Comparison of ENCODE assay signal across 22 cellular contexts in genomic region chr2:174815524-174815923, GRCh38. TPM values are rescaled to one million over a fixed set of nuclear protein-coding genes. Genes with fewer than 3 reads are reported as not detected.
DNase-seq lines count a peak whose midpoint lies in the region; ATAC-seq and TF ChIP-seq lines count a peak whose summit lies in the region.
"Had no signal": no experiment of that assay in that cellular context is flagged by ENCODE, and none has a peak within 500 bp of the region (broad histone marks: within the 10 kb centered on the region; RNA-seq: fewer than 3 reads in every experiment).

No MANE protein-coding gene starts in this region.

- H3K4me3 Mint-ChIP-seq in activated T-cell treated with anti-CD3 and anti-CD28 coated beads, Interleukin-2, amount 50 U/mL, for 72 hours: no peak overlapping the region
- H3K4me3 Mint-ChIP-seq in HFFc6: peak overlapping the region; percentile 3; the same call in 1 of the 2 replicates
- H3K4me3 Mint-ChIP-seq in progenitor cell of endocrine pancreas (ENCODE audit: low read depth): no peak overlapping the region
- H3K4me3 Mint-ChIP-seq: CD4-positive, alpha-beta T cell; IgD-negative memory B cell had no signal

- TF ChIP-seq CTCF in HFFc6 (IDR thresholded peaks at IDR 0.05) (no peak), progenitor cell of endocrine pancreas (IDR thresholded peaks at IDR 0.05; ENCODE audit: unreplicated experiment) (no peak), PC-9 (conservative IDR thresholded peaks at IDR 0.05) (no peak)

- ATAC-seq in activated T-cell treated with anti-CD3 and anti-CD28 coated beads, Interleukin-2, amount 50 U/mL, for 72 hours (replicated peaks in 1 of 2): no peak

- H3K27me3 Mint-ChIP-seq in activated T-cell treated with anti-CD3 and anti-CD28 coated beads, Interleukin-2, amount 50 U/mL, for 72 hours (ENCODE audit: low read depth): no peaks in the 10 kb centered on the region
- H3K27me3 Mint-ChIP-seq in HFFc6 (ENCODE audit: insufficient read depth): no peaks in the 10 kb centered on the region; the same call in 1 of the 2 replicates
- no peaks in the 10 kb centered on the region for H3K27me3 Mint-ChIP-seq in progenitor cell of endocrine pancreas
- H3K27me3 Mint-ChIP-seq: IgD-negative memory B cell had no signal

- no peak overlapping the region for H3K4me2 ChIP-seq in PC-9

- H3K4me3 ChIP-seq in PC-9: no peak overlapping the region

- intact Hi-C loops in PC-9 (cut with micrococcal nuclease; ENCODE audit: unreplicated experiment): no loop called here

- CTCF ChIA-PET in PC-9 (lab: Charles Lee): no interaction called here

- no TSS peak for BruUV-seq in PC-9 (replicated peaks; lab: Mats Ljungman, UMichigan)

- H3K79me2 ChIP-seq in PC-9 (ENCODE audit: low read depth): no peaks in the 10 kb centered on the region

- H3K27ac Mint-ChIP-seq in activated T-cell treated with anti-CD3 and anti-CD28 coated beads, Interleukin-2, amount 50 U/mL, for 72 hours: peak overlapping the region; percentile 60
- peak overlapping the region; percentile 52 for H3K27ac Mint-ChIP-seq in HFFc6
- peak overlapping the region; percentile 67 for H3K27ac Mint-ChIP-seq in progenitor cell of endocrine pancreas
- H3K27ac Mint-ChIP-seq: CD4-positive, alpha-beta T cell had no signal

- no peak overlapping the region for H3K27ac ChIP-seq in PC-9
- H3K27ac ChIP-seq: HL-60 had no signal

- H3K27me3 ChIP-seq in PC-9 (ENCODE audit: insufficient read depth, low read depth): no peaks in the 10 kb centered on the region

- no peaks in the 10 kb centered on the region for H3K36me3 Mint-ChIP-seq in activated T-cell treated with anti-CD3 and anti-CD28 coated beads, Interleukin-2, amount 50 U/mL, for 72 hours (ENCODE audit: insufficient read depth in 2 of 2)
- H3K36me3 Mint-ChIP-seq in HFFc6 (ENCODE audit: low read depth) (peaks cover 48% of the 10 kb centered on the region), progenitor cell of endocrine pancreas (ENCODE audit: insufficient read depth) (peaks cover 7% of the 10 kb centered on the region)

- H3K4me1 ChIP-seq in PC-9 (replicated peaks; ENCODE audit: insufficient read depth): no peaks in the 10 kb centered on the region
- H3K4me1 ChIP-seq: Caco-2 had no signal

- no peaks in the 10 kb centered on the region for H3K9me3 ChIP-seq in PC-9 (ENCODE audit: insufficient read depth, low read depth)
- H3K9me3 ChIP-seq: Caco-2 had no signal

- no peaks in the 10 kb centered on the region for H3K9me3 Mint-ChIP-seq in activated T-cell treated with anti-CD3 and anti-CD28 coated beads, Interleukin-2, amount 50 U/mL, for 72 hours
- H3K9me3 Mint-ChIP-seq in HFFc6 (no peaks in the 10 kb centered on the region; the same call in 1 of the 2 replicates), progenitor cell of endocrine pancreas (ENCODE audit: low read depth) (no peaks in the 10 kb centered on the region)
- H3K9me3 Mint-ChIP-seq: CD4-positive, alpha-beta T cell; IgD-negative memory B cell had no signal

- H3F3A ChIP-seq in PC-9 (ENCODE audit: insufficient read depth, low read depth): no peaks in the 10 kb centered on the region

- H2AFZ ChIP-seq in PC-9: no peak overlapping the region

- POLR2A ChIA-PET in PC-9 (lab: Charles Lee; ENCODE audit: unreplicated experiment): interaction anchor here (0.7 kb wide), 1 partner anchor 1138 kb away, joined by 3 read pairs; no protein-coding TSS in a partner anchor

- no peaks in the 10 kb centered on the region for H4K20me1 ChIP-seq in PC-9 (ENCODE audit: insufficient read depth)

- no peaks in the 10 kb centered on the region for H3K4me1 Mint-ChIP-seq in activated T-cell treated with anti-CD3 and anti-CD28 coated beads, Interleukin-2, amount 50 U/mL, for 72 hours (ENCODE audit: low read depth)
- H3K4me1 Mint-ChIP-seq in HFFc6 (ENCODE audit: low read depth) (peaks cover 43% of the 10 kb centered on the region), progenitor cell of endocrine pancreas (ENCODE audit: low read depth) (no peaks in the 10 kb centered on the region)
- H3K4me1 Mint-ChIP-seq: IgD-negative memory B cell had no signal

- no peak for DNase-seq in activated T-cell treated with anti-CD3 and anti-CD28 coated beads, Interleukin-2, amount 50 U/mL, for 72 hours
- no peak for DNase-seq in activated T-cell treated with anti-CD3 and anti-CD28 coated beads, Interleukin-2, amount 50 U/mL, for 48 hours
- DNase-seq in HFFc6: peak; percentile 35
- DNase-seq in fibroblast of gingiva (ENCODE audit: low read depth): peak; percentile 42
- no peak for DNase-seq in progenitor cell of endocrine pancreas (ENCODE audit: low spot score, unreplicated experiment)
- no peak for DNase-seq in PC-9
- DNase-seq in T-helper 1 cell: no peak
- no peak for DNase-seq in HuH-7 (ENCODE audit: low spot score)
- DNase-seq: 8988T; Caco-2; CD4-positive, alpha-beta T cell; Karpas-422; NCI-H1105; NCI-H2081; NCI-H2171 treated with DMSO at 0.1 percent for 48 hours; NCI-H446; NCI-H748 treated with DMSO at 0.1 percent for 48 hours; NK-92 treated with Interleukin-12 subunit alpha and Interleukin-12 subunit beta, amount 100 ng/mL, for 24 hours; Right ventricle myocardium superior had no signal

- no peaks in the 10 kb centered on the region for H3K36me3 ChIP-seq in PC-9 (ENCODE audit: low read depth)

- H3K9me2 ChIP-seq in PC-9 (ENCODE audit: insufficient read depth): no peaks in the 10 kb centered on the region

RNA-seq across cellular contexts. Expression of gene CHRNA1, which starts 51.3 kb away (rescaled TPM):
- not detected for total RNA-seq in activated T-cell treated with anti-CD3 and anti-CD28 coated beads, Interleukin-2, amount 50 U/mL, for 72 hours
- under 1 TPM in 1 of 6 experiments, not detected in 5; 0.14 TPM for total RNA-seq in HFFc6 (2021; fragmentation: NEBNext Ultra II Directional; extraction: Animal tissue kit (Norgen Biotek cat#: 25700))
- total RNA-seq in progenitor cell of endocrine pancreas (not detected in 2 replicates), PC-9 (2021) (not detected in 2 replicates)
- total RNA-seq: Caco-2, Daoy, Right ventricle myocardium superior had no signal

Comparison
In these comparisons a context has a peak if more than half of its experiments do, and no peak if none do; other contexts are left out.
1. DNase-seq: peak in HFFc6 (single experiment) and fibroblast of gingiva (single experiment); none in activated T-cell treated with anti-CD3 and anti-CD28 coated beads, Interleukin-2, amount 50 U/mL, for 72 hours (0 of 2), activated T-cell treated with anti-CD3 and anti-CD28 coated beads, Interleukin-2, amount 50 U/mL, for 48 hours (0 of 2), progenitor cell of endocrine pancreas (single experiment), PC-9 (0 of 2), T-helper 1 cell (0 of 5) and HuH-7 (single experiment).
2. Peak in every context shown above with its lines, with median percentiles within 50 percentile points of each other: H3K27ac Mint-ChIP-seq.